In genomic region chr10:3171488-3171887, GRCh38 we compare ENCODE assay signal across 8 cellular contexts. TPM values are rescaled to one million over a fixed set of nuclear protein-coding genes. Genes with fewer than 3 reads are reported as not detected.
DNase-seq lines count a peak whose midpoint lies in the region; FAIRE-seq and TF ChIP-seq lines count a peak whose summit lies in the region.
"Not testable (repeated sequence)": the region's sequence is repeated elsewhere in the genome, so short reads cannot be mapped to it uniquely, and the experiment has no call there.

No MANE protein-coding gene starts in this region.

- not testable (repeated sequence) for H3K27me3 ChIP-seq in bronchial epithelial cell (ENCODE audit: control insufficient read depth, insufficient read depth, low read length); sigmoid colon; vagina

- POLR2A ChIA-PET in OCI-LY7 (lab: Charles Lee) = not testable (repeated sequence)

- H2AFZ ChIP-seq in OCI-LY7 (ENCODE audit: low read length) = peak overlapping the region; percentile 81; the same call in 1 of the 2 replicates

- not testable (repeated sequence) for H3K27me3 Mint-ChIP-seq in mesothelial cell of epicardium (ENCODE audit: low read depth)

- BruUV-seq in OCI-LY7 (replicated peaks; lab: Mats Ljungman, UMichigan) = not testable (repeated sequence)

- TF ChIP-seq POLR2A in sigmoid colon (IDR thresholded peaks at IDR 0.05); vagina (IDR thresholded peaks at IDR 0.05): not testable (repeated sequence)

- CTCF ChIA-PET in OCI-LY7 (lab: Charles Lee; ENCODE audit: unreplicated experiment) = not testable (repeated sequence)

- not testable (repeated sequence) for H3K9me3 Mint-ChIP-seq in mesothelial cell of epicardium

- not testable (repeated sequence) for H3K27ac ChIP-seq in OCI-LY7 (ENCODE audit: low read depth, low read length, poor library complexity, severe bottlenecking)
- H3K27ac ChIP-seq in sigmoid colon (peak overlapping the region in 3 of 4 donors; percentile 88 to 91 (median 90)), vagina (peak overlapping the region; percentile 90)

- 88 to 92% methylated on average over 11 of the region's 11 CpGs for WGBS in sigmoid colon, 2 donors

- not testable (repeated sequence) for H3K9me2 ChIP-seq in OCI-LY7 (ENCODE audit: insufficient read depth, low read length)

- intact Hi-C loops in OCI-LY7 (cut with micrococcal nuclease; ENCODE audit: unreplicated experiment); sigmoid colon (cut with DNase I); vagina (cut with DNase I): not testable (repeated sequence)

- H3K36me3 ChIP-seq in OCI-LY7 (ENCODE audit: insufficient read depth, low read length) = peaks cover 32% of the 10 kb centered on the region
- H3K36me3 ChIP-seq in bronchial epithelial cell (ENCODE audit: control insufficient read depth, insufficient read depth, low read length) = peaks cover 17% of the 10 kb centered on the region
- H3K36me3 ChIP-seq in sigmoid colon = peaks cover 4 to 35% (median 24%) of the 10 kb centered on the region in 4 donors
- peaks cover 0 to 37% of the 10 kb centered on the region in 2 donors for H3K36me3 ChIP-seq in vagina

- not testable (repeated sequence) for H3K27ac Mint-ChIP-seq in mesothelial cell of epicardium

- H3K4me3 ChIP-seq in GM12864 (ENCODE audit: low read depth, low read length) (peak overlapping the region; percentile 79; the same call in 1 of the 2 replicates), OCI-LY7 (ENCODE audit: low read depth, low read length, poor library complexity, severe bottlenecking) (peak overlapping the region; percentile 81), bronchial epithelial cell (ENCODE audit: low read depth, low read length) (peak overlapping the region; percentile 88), fibroblast of villous mesenchyme (ENCODE audit: low read depth, low read length) (peak overlapping the region; percentile 88), sigmoid colon (peak overlapping the region; percentile 71 to 90 (median 84)), vagina (peak overlapping the region; percentile 74 to 97)

- TF ChIP-seq CTCF in GM12864 (IDR thresholded peaks at IDR 0.05; ENCODE audit: low read depth, low read length, missing control alignments); OCI-LY7 (conservative IDR thresholded peaks at IDR 0.05; ENCODE audit: low read length); bronchial epithelial cell (IDR thresholded peaks at IDR 0.05; ENCODE audit: insufficient read depth, low read length, severe bottlenecking); fibroblast of villous mesenchyme (IDR thresholded peaks at IDR 0.05; ENCODE audit: insufficient read depth, low read depth, low read length); mesothelial cell of epicardium (IDR thresholded peaks at IDR 0.05; ENCODE audit: unreplicated experiment); sigmoid colon (IDR thresholded peaks at IDR 0.05); vagina (IDR thresholded peaks at IDR 0.05): not testable (repeated sequence)

- H3K4me3 Mint-ChIP-seq in mesothelial cell of epicardium = peak overlapping the region; percentile 85

- DNase-seq in GM12864 (ENCODE audit: low read depth); OCI-LY7 (ENCODE audit: low spot score); bronchial epithelial cell (ENCODE audit: low read depth); fibroblast of villous mesenchyme (ENCODE audit: low read depth); mesothelial cell of epicardium (ENCODE audit: low spot score in 2 of 2, unreplicated experiment in 2 of 2); sigmoid colon; vagina (ENCODE audit: extremely low spot score in 2 of 2): not testable (repeated sequence)
- DNase-seq in activated CD8-positive, alpha-beta memory T cell treated with anti-CD3 and anti-CD28 coated beads for 24 hours = peak; percentile 54

- not testable (repeated sequence) for H3K4me1 ChIP-seq in OCI-LY7 (ENCODE audit: insufficient read depth, low read length, poor library complexity, severe bottlenecking)
- H3K4me1 ChIP-seq in sigmoid colon (peaks cover 0 to 12% (median 10%) of the 10 kb centered on the region in 4 donors), vagina (peaks cover 15% of the 10 kb centered on the region)

- TF ChIP-seq EP300 in sigmoid colon (IDR thresholded peaks at IDR 0.05) = not testable (repeated sequence)

- H3K9me3 ChIP-seq in OCI-LY7 (ENCODE audit: low read length); sigmoid colon; vagina: not testable (repeated sequence)

- FAIRE-seq in bronchial epithelial cell (lab: Jason Lieb, UNC) = not testable (repeated sequence)

- H3K36me3 Mint-ChIP-seq in mesothelial cell of epicardium = peaks cover 16% of the 10 kb centered on the region

- peak overlapping the region; percentile 80 for H3K4me2 ChIP-seq in OCI-LY7 (ENCODE audit: low read length)

- peaks cover 11% of the 10 kb centered on the region for H3K4me1 Mint-ChIP-seq in mesothelial cell of epicardium

- H3K79me2 ChIP-seq in OCI-LY7 (ENCODE audit: insufficient read depth, low read depth, low read length) = not testable (repeated sequence)

- not testable (repeated sequence) for H4K20me1 ChIP-seq in OCI-LY7 (ENCODE audit: insufficient read depth, low read length)

RNA-seq across cellular contexts. Expression of gene PITRM1, which starts 1.1 kb away (rescaled TPM):
- total RNA-seq in OCI-LY7 (2014; rRNA removed; shearing (Covaris generic)) = 34.6 and 44.3 TPM in 2 replicates
- total RNA-seq in OCI-LY7 (2022) (37.1 and 40.3 TPM in 2 replicates), bronchial epithelial cell (39.2 and 54.8 TPM in 2 replicates), fibroblast of villous mesenchyme (84.6 and 88.3 TPM in 2 replicates), mesothelial cell of epicardium (68.8 to 75.5 TPM (median 72.4 TPM) in 3 replicates), sigmoid colon (10 to 100 TPM; 48.5 to 70.3 (median 57.3) TPM), vagina (58.9 TPM)
- 10 to 100 TPM; 16.6 to 40.6 (median 23.4) TPM for polyA plus RNA-seq in sigmoid colon
